In the genomic region with DNA sequence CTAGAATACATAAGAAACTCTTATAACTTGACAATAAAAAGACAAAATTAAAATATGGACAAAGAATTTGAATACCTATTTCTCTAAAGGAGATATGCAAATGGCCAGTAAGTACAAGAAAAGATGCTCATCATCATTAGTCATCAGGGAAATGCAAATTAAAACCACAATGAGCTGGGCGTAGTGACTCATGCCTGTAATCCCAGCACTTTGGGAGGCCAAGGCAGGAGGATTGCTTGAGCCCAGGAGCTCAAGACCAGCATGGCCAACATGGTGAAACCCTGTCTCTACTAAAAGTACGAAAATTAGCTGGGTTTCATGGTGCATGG, we compare ENCODE assay signal across 8 cellular contexts. TPM values are rescaled to one million over a fixed set of nuclear protein-coding genes. Genes with fewer than 3 reads are reported as not detected.
DNase-seq lines count a peak whose midpoint lies in the region; ATAC-seq, FAIRE-seq and TF ChIP-seq lines count a peak whose summit lies in the region.
"Not testable (repeated sequence)": the region's sequence is repeated elsewhere in the genome, so short reads cannot be mapped to it uniquely, and the experiment has no call there.

No MANE protein-coding gene starts in this region.

- peaks cover 20% of the 10 kb centered on the region for H3K79me2 ChIP-seq in keratinocyte (ENCODE audit: control insufficient read depth, insufficient read depth, low read length)

- CTCF ChIA-PET in activated CD8-positive, alpha-beta T cell treated with anti-CD3 and anti-CD28 coated beads, Interleukin-2, amount 10 ng/mL, durations not matched to agents 7 days and 5 days (lab: Charles Lee): interaction anchor here (1.2 to 1.4 kb wide), 2 partner anchors 27 to 190 kb away, joined by 5 to 6 read pairs; no protein-coding TSS in a partner anchor

- H3K27me3 Mint-ChIP-seq in activated CD8-positive, alpha-beta T cell treated with anti-CD3 and anti-CD28 coated beads, Interleukin-2, amount 10 ng/mL, durations not matched to agents 7 days and 5 days (ENCODE audit: low read depth); stimulated activated naive CD8-positive, alpha-beta T cell treated with anti-CD3 and anti-CD28 coated beads, Interleukin-15, Interleukin-2, amounts not matched to agents 100 ng/mL and 50 ng/mL, for 24 hours: not testable (repeated sequence)

- in situ Hi-C loops in astrocyte of the spinal cord (cut with HindIII; ENCODE audit: low sequenced_read_pairs): not testable (repeated sequence)

- H3K4me1 Mint-ChIP-seq in activated CD8-positive, alpha-beta T cell treated with anti-CD3 and anti-CD28 coated beads, Interleukin-2, amount 10 ng/mL, durations not matched to agents 7 days and 5 days (ENCODE audit: low read depth): peaks cover 25% of the 10 kb centered on the region
- peaks cover 71% of the 10 kb centered on the region for H3K4me1 Mint-ChIP-seq in stimulated activated naive CD8-positive, alpha-beta T cell treated with anti-CD3 and anti-CD28 coated beads, Interleukin-15, Interleukin-2, amounts not matched to agents 100 ng/mL and 50 ng/mL, for 24 hours (ENCODE audit: low read depth)

- H3K4me1 ChIP-seq in HUES6 (ENCODE audit: control insufficient read depth, insufficient read depth, low read length); keratinocyte (ENCODE audit: control insufficient read depth, extremely low read depth, insufficient read depth, low read length): not testable (repeated sequence)

- H3K27ac Mint-ChIP-seq in activated CD8-positive, alpha-beta T cell treated with anti-CD3 and anti-CD28 coated beads, Interleukin-2, amount 10 ng/mL, durations not matched to agents 7 days and 5 days: not testable (repeated sequence)
- peak overlapping the region; percentile 76 for H3K27ac Mint-ChIP-seq in stimulated activated naive CD8-positive, alpha-beta T cell treated with anti-CD3 and anti-CD28 coated beads, Interleukin-15, Interleukin-2, amounts not matched to agents 100 ng/mL and 50 ng/mL, for 24 hours

- not testable (repeated sequence) for H3K9me3 ChIP-seq in HUES6 (ENCODE audit: control insufficient read depth, insufficient read depth, low read depth, low read length); keratinocyte (ENCODE audit: control insufficient read depth, low read depth, low read length)

- not testable (repeated sequence) for H2AFZ ChIP-seq in keratinocyte (ENCODE audit: control insufficient read depth, low read length)

- H3K36me3 ChIP-seq in HUES6 (ENCODE audit: control insufficient read depth, insufficient read depth, low read length): peaks cover 96% of the 10 kb centered on the region
- peaks cover 5 to 10% of the 10 kb centered on the region in 2 experiments for H3K36me3 ChIP-seq in keratinocyte (ENCODE audit: control insufficient read depth in 2 of 2, extremely low read depth in 1 of 2, insufficient read depth in 2 of 2, low read length in 2 of 2)

- not testable (repeated sequence) for H3K9me3 Mint-ChIP-seq in activated CD8-positive, alpha-beta T cell treated with anti-CD3 and anti-CD28 coated beads, Interleukin-2, amount 10 ng/mL, durations not matched to agents 7 days and 5 days (ENCODE audit: insufficient read depth); stimulated activated naive CD8-positive, alpha-beta T cell treated with anti-CD3 and anti-CD28 coated beads, Interleukin-15, Interleukin-2, amounts not matched to agents 100 ng/mL and 50 ng/mL, for 24 hours

- POLR2A ChIA-PET in activated CD8-positive, alpha-beta T cell treated with anti-CD3 and anti-CD28 coated beads, Interleukin-2, amount 10 ng/mL, durations not matched to agents 7 days and 5 days (lab: Charles Lee): not testable (repeated sequence)

- FAIRE-seq in keratinocyte (lab: Jason Lieb, UNC): not testable (repeated sequence)

- not testable (repeated sequence) for H3K4me3 Mint-ChIP-seq in activated CD8-positive, alpha-beta T cell treated with anti-CD3 and anti-CD28 coated beads, Interleukin-2, amount 10 ng/mL, durations not matched to agents 7 days and 5 days; stimulated activated naive CD8-positive, alpha-beta T cell treated with anti-CD3 and anti-CD28 coated beads, Interleukin-15, Interleukin-2, amounts not matched to agents 100 ng/mL and 50 ng/mL, for 24 hours

- peak; percentile 7 for DNase-seq in GM12865 (ENCODE audit: low read depth)
- DNase-seq in H4 (ENCODE audit: low spot score): peak; percentile 32
- DNase-seq in RKO (ENCODE audit: low spot score): peak; percentile 83
- not testable (repeated sequence) for DNase-seq in activated CD8-positive, alpha-beta T cell treated with anti-CD3 and anti-CD28 coated beads, Interleukin-2, amount 10 ng/mL, durations not matched to agents 7 days and 5 days; keratinocyte (ENCODE audit: low read depth, low spot score)
- peak; percentile 61 for DNase-seq in astrocyte of the spinal cord (ENCODE audit: low read depth, low spot score)

- H3K36me3 Mint-ChIP-seq in activated CD8-positive, alpha-beta T cell treated with anti-CD3 and anti-CD28 coated beads, Interleukin-2, amount 10 ng/mL, durations not matched to agents 7 days and 5 days (ENCODE audit: low read depth): peaks cover 52% of the 10 kb centered on the region
- peaks cover 73% of the 10 kb centered on the region for H3K36me3 Mint-ChIP-seq in stimulated activated naive CD8-positive, alpha-beta T cell treated with anti-CD3 and anti-CD28 coated beads, Interleukin-15, Interleukin-2, amounts not matched to agents 100 ng/mL and 50 ng/mL, for 24 hours (ENCODE audit: low read depth)

- not testable (repeated sequence) for TF ChIP-seq CTCF in GM12865 (IDR thresholded peaks at IDR 0.05; ENCODE audit: insufficient read depth, low read depth, low read length, missing control alignments); astrocyte of the spinal cord (IDR thresholded peaks at IDR 0.05; ENCODE audit: low read depth, low read length); keratinocyte (optimal IDR thresholded peaks at IDR 0.05 in 1 of 3, IDR thresholded peaks at IDR 0.05 in 1 of 3, conservative IDR thresholded peaks at IDR 0.05 in 1 of 3; ENCODE audit: extremely low read depth in 1 of 3, insufficient read depth in 2 of 3, low read length in 3 of 3)

- H3K27me3 ChIP-seq in HUES6 (ENCODE audit: control insufficient read depth, insufficient read depth, low read length); keratinocyte (ENCODE audit: control insufficient read depth, extremely low read depth, insufficient read depth, low read length): not testable (repeated sequence)

- H3K9ac ChIP-seq in HUES6 (ENCODE audit: low read length); keratinocyte (ENCODE audit: control insufficient read depth, extremely low read depth, insufficient read depth, low read length): not testable (repeated sequence)

- H3K27ac ChIP-seq in HUES6 (ENCODE audit: low read depth, low read length): peak overlapping the region; percentile 26; the same call in 1 of the 2 replicates
- peak overlapping the region; percentile 6 for H3K27ac ChIP-seq in keratinocyte (ENCODE audit: control insufficient read depth, insufficient read depth, low read length)

- H3K4me2 ChIP-seq in keratinocyte (ENCODE audit: control insufficient read depth, extremely low read depth, insufficient read depth, low read depth, low read length): not testable (repeated sequence)

- ATAC-seq in activated CD8-positive, alpha-beta T cell treated with anti-CD3 and anti-CD28 coated beads, Interleukin-2, amount 10 ng/mL, durations not matched to agents 7 days and 5 days: peak; percentile 39

- H4K20me1 ChIP-seq in keratinocyte (ENCODE audit: control insufficient read depth, extremely low read depth, insufficient read depth, low read length): not testable (repeated sequence)

- H3K9me1 ChIP-seq in keratinocyte (ENCODE audit: control insufficient read depth, extremely low read depth, insufficient read depth, low read length): not testable (repeated sequence)

- dilution Hi-C loops in keratinocyte (cut with MboI; ENCODE audit: extremely low pct_ligation_motif_present, low sequenced_read_pairs): not testable (repeated sequence)

- not testable (repeated sequence) for H3K4me3 ChIP-seq in GM12865 (ENCODE audit: low read depth, low read length); HUES6 (ENCODE audit: low read depth, low read length); astrocyte of the spinal cord (ENCODE audit: low read depth, low read length); keratinocyte (ENCODE audit: control insufficient read depth in 2 of 3, extremely low read depth in 1 of 3, insufficient read depth in 2 of 3, low read depth in 1 of 3, low read length in 3 of 3)

RNA-seq across cellular contexts. Expression of a gene that starts 14.1 kb away (rescaled TPM):
- total RNA-seq in H4 (2014; rRNA removed; shearing (Covaris generic)): 165 and 175 TPM in 2 replicates
- 100 to 1,000 TPM; 195 to 201 TPM for total RNA-seq in activated CD8-positive, alpha-beta T cell treated with anti-CD3 and anti-CD28 coated beads, Interleukin-2, amount 10 ng/mL, durations not matched to agents 7 days and 5 days
- 88.5 to 137 TPM (median 101 TPM) in 3 replicates for polyA plus RNA-seq in keratinocyte
- polyA plus RNA-seq in keratinocyte (2011; ENCODE audit: low read depth): 62.3 TPM
- polyA plus RNA-seq in keratinocyte (2011; cell fraction: cytosol; rRNA removed): 67.3 and 97.1 TPM in 2 replicates
- polyA plus RNA-seq in keratinocyte (2011; cell fraction: nucleus; rRNA removed): 91.8 and 110 TPM in 2 replicates
- 65.5 and 147 TPM in 2 replicates for polyA plus RNA-seq in keratinocyte (2012; ENCODE audit: low replicate concordance)
- polyA minus RNA-seq in keratinocyte: 65.1 to 117 TPM (median 78.5 TPM) in 3 replicates
- polyA minus RNA-seq in keratinocyte (2011; cell fraction: cytosol; rRNA and poly(A)+ RNA removed): 55.6 TPM
- polyA minus RNA-seq in keratinocyte (2011; cell fraction: nucleus; rRNA and poly(A)+ RNA removed): 36.0 and 48.8 TPM in 2 replicates
